In genomic region chr11:46590740-46591606, GRCh38 we compare ENCODE assay signal across 13 cellular contexts. TPM values are rescaled to one million over a fixed set of nuclear protein-coding genes. Genes with fewer than 3 reads are reported as not detected.
DNase-seq lines count a peak whose midpoint lies in the region; ATAC-seq and TF ChIP-seq lines count a peak whose summit lies in the region.
"Had no signal": no experiment of that assay in that cellular context is flagged by ENCODE, and none has a peak within 500 bp of the region (broad histone marks: within the 10 kb centered on the region; RNA-seq: fewer than 3 reads in every experiment).

No MANE protein-coding gene starts in this region.

- no peaks in the 10 kb centered on the region for H3K9me2 ChIP-seq in hepatocyte (replicated peaks; ENCODE audit: insufficient read depth)

- 76% methylated on average over 11 of the region's 11 CpGs for WGBS in hepatocyte (ENCODE audit: low lambda C conversion rate, missing lambda C conversion rate)
- 33% methylated on average over 11 of the region's 11 CpGs for WGBS in suprapubic skin

- no peak for TF ChIP-seq POLR2A in suprapubic skin (IDR thresholded peaks at IDR 0.05)

- H4K20me1 ChIP-seq in hepatocyte (ENCODE audit: insufficient read depth, poor library complexity, severe bottlenecking) = peaks cover 60% of the 10 kb centered on the region

- no peaks in the 10 kb centered on the region for H3K27me3 ChIP-seq in hepatocyte
- no peaks in the 10 kb centered on the region for H3K27me3 ChIP-seq in suprapubic skin

- no peaks in the 10 kb centered on the region for H3K9me3 ChIP-seq in T-helper 17 cell (ENCODE audit: control insufficient read depth, low read length, poor library complexity, severe bottlenecking)
- no peaks in the 10 kb centered on the region for H3K9me3 ChIP-seq in hepatocyte (ENCODE audit: low read depth)
- no peaks in the 10 kb centered on the region for H3K9me3 ChIP-seq in suprapubic skin

- TF ChIP-seq EP300 in suprapubic skin (IDR thresholded peaks at IDR 0.05) = no peak

- peak overlapping the region; percentile 37 for H3K4me3 Mint-ChIP-seq in activated T-cell treated with anti-CD3 and anti-CD28 coated beads, Interleukin-2, amount 50 U/mL, for 24 hours
- H3K4me3 Mint-ChIP-seq in T-helper 17 cell = peak overlapping the region; percentile 75
- H3K4me3 Mint-ChIP-seq: activated naive CD8-positive, alpha-beta T cell treated with anti-CD3 and anti-CD28 coated beads, Interleukin-2, amount 10 ng/mL, durations not matched to agents 7 days and 5 days had no signal

- H3K36me3 ChIP-seq in hepatocyte (replicated peaks; ENCODE audit: insufficient read depth, low read depth) (no peaks in the 10 kb centered on the region), suprapubic skin (peaks cover 2% of the 10 kb centered on the region)

- peak overlapping the region; percentile 80 for H3K4me2 ChIP-seq in hepatocyte

- H3K27ac ChIP-seq in hepatocyte (no peak overlapping the region), suprapubic skin (no peak overlapping the region)

- peak overlapping the region; percentile 56 for H3K27ac Mint-ChIP-seq in activated T-cell treated with anti-CD3 and anti-CD28 coated beads, Interleukin-2, amount 50 U/mL, for 24 hours
- no peak overlapping the region for H3K27ac Mint-ChIP-seq in T-helper 17 cell
- H3K27ac Mint-ChIP-seq: activated naive CD8-positive, alpha-beta T cell treated with anti-CD3 and anti-CD28 coated beads, Interleukin-2, amount 10 ng/mL, durations not matched to agents 7 days and 5 days had no signal

- TF ChIP-seq CTCF in hepatocyte (IDR thresholded peaks at IDR 0.05; ENCODE audit: poor library complexity) (no peak), suprapubic skin (IDR thresholded peaks at IDR 0.05) (no peak)

- H3K4me1 Mint-ChIP-seq in activated T-cell treated with anti-CD3 and anti-CD28 coated beads, Interleukin-2, amount 50 U/mL, for 24 hours (ENCODE audit: low read depth) = peaks cover 50% of the 10 kb centered on the region
- peaks cover 46% of the 10 kb centered on the region for H3K4me1 Mint-ChIP-seq in T-helper 17 cell

- no peak for DNase-seq in activated T-cell treated with anti-CD3 and anti-CD28 coated beads, Interleukin-2, amount 50 U/mL, for 24 hours
- DNase-seq in activated T-cell treated with anti-CD3 and anti-CD28 coated beads, Interleukin-2, amount 50 U/mL, for 1 hour = no peak
- DNase-seq in T-helper 17 cell (no peak), hepatocyte (ENCODE audit: low spot score) (no peak), suprapubic skin (ENCODE audit: low spot score in 2 of 2) (no peak), KG1 (lab: John Stamatoyannopoulos, UW) (no peak)
- DNase-seq: activated naive CD8-positive, alpha-beta T cell treated with anti-CD3 and anti-CD28 coated beads, Interleukin-2, amount 10 ng/mL, durations not matched to agents 7 days and 5 days; AML-193; left colon had no signal

- H3K4me1 ChIP-seq in hepatocyte (ENCODE audit: insufficient read depth) (peaks cover 17% of the 10 kb centered on the region), suprapubic skin (peaks cover 52% of the 10 kb centered on the region)

- ATAC-seq in T-helper 17 cell = no peak
- no peak for ATAC-seq in GM21786 (IDR thresholded peaks at IDR 0.05; ENCODE audit: unreplicated experiment)
- no peak for ATAC-seq in GM19397 (IDR thresholded peaks at IDR 0.05; ENCODE audit: unreplicated experiment)
- ATAC-seq: esophagus mucosa, left colon, sciatic nerve had no signal

- peaks cover 41% of the 10 kb centered on the region for H3K36me3 Mint-ChIP-seq in activated T-cell treated with anti-CD3 and anti-CD28 coated beads, Interleukin-2, amount 50 U/mL, for 24 hours (ENCODE audit: low read depth)
- H3K36me3 Mint-ChIP-seq in T-helper 17 cell (ENCODE audit: low read depth) = peaks cover 8% of the 10 kb centered on the region

- H3K79me2 ChIP-seq in hepatocyte = peaks cover 78% of the 10 kb centered on the region

- H2AFZ ChIP-seq in hepatocyte = no peak overlapping the region

- no peaks in the 10 kb centered on the region for H3K27me3 Mint-ChIP-seq in activated T-cell treated with anti-CD3 and anti-CD28 coated beads, Interleukin-2, amount 50 U/mL, for 24 hours
- H3K27me3 Mint-ChIP-seq in T-helper 17 cell = no peaks in the 10 kb centered on the region
- H3K27me3 Mint-ChIP-seq: activated naive CD8-positive, alpha-beta T cell treated with anti-CD3 and anti-CD28 coated beads, Interleukin-2, amount 10 ng/mL, durations not matched to agents 7 days and 5 days had no signal

- H3K9me3 Mint-ChIP-seq in activated T-cell treated with anti-CD3 and anti-CD28 coated beads, Interleukin-2, amount 50 U/mL, for 24 hours = no peaks in the 10 kb centered on the region
- H3K9me3 Mint-ChIP-seq: activated naive CD8-positive, alpha-beta T cell treated with anti-CD3 and anti-CD28 coated beads, Interleukin-2, amount 10 ng/mL, durations not matched to agents 7 days and 5 days had no signal

- H3K4me3 ChIP-seq in hepatocyte (no peak overlapping the region), suprapubic skin (peak overlapping the region; percentile 13)

RNA-seq across cellular contexts. Expression of gene AMBRA1, which starts 2.9 kb away (rescaled TPM):
- 10 to 100 TPM; 47.3 to 52.2 TPM for total RNA-seq in T-helper 17 cell
- 19.1 and 31.2 TPM in 2 replicates for total RNA-seq in hepatocyte
- 7.2 and 8.3 TPM in 2 replicates for polyA plus RNA-seq in hepatocyte
- 10 to 100 TPM; 38.6 to 63.2 (median 45.6) TPM for total RNA-seq in suprapubic skin

RNA-seq across cellular contexts. Expression of gene HARBI1, which starts 26.1 kb away (rescaled TPM):
- total RNA-seq in T-helper 17 cell = 10 to 100 TPM; 17.2 to 17.4 TPM
- total RNA-seq in hepatocyte = 4.5 and 6.5 TPM in 2 replicates
- polyA plus RNA-seq in hepatocyte = 3.7 and 4.4 TPM in 2 replicates
- 1 to 10 TPM; 2.8 to 5.6 (median 3.5) TPM for total RNA-seq in suprapubic skin

RNA-seq across cellular contexts. Expression of gene ATG13, which starts 26.4 kb away (rescaled TPM):
- total RNA-seq in T-helper 17 cell (100 to 1,000 TPM; 110 to 129 TPM), hepatocyte (60.8 and 89.6 TPM in 2 replicates), suprapubic skin (10 to 100 TPM; 68.8 to 94.3 (median 90.2) TPM)
- polyA plus RNA-seq in hepatocyte = 50.9 and 54.9 TPM in 2 replicates
